In genomic region chr1:150558761-150559626, GRCh38 we compare ENCODE assay signal across 10 cellular contexts. TPM values are rescaled to one million over a fixed set of nuclear protein-coding genes. Genes with fewer than 3 reads are reported as not detected.
DNase-seq lines count a peak whose midpoint lies in the region; ATAC-seq, FAIRE-seq and TF ChIP-seq lines count a peak whose summit lies in the region.
"Had no signal": no experiment of that assay in that cellular context is flagged by ENCODE, and none has a peak within 500 bp of the region (broad histone marks: within the 10 kb centered on the region; RNA-seq: fewer than 3 reads in every experiment).

No MANE protein-coding gene starts in this region.

- FAIRE-seq in K562 (lab: Jason Lieb, UNC), result no peak

- no peak for TF ChIP-seq EP300 in K562 (IDR thresholded peaks at IDR 0.05; ENCODE audit: low read length)

- H3K4me2 ChIP-seq in K562 (ENCODE audit: insufficient read depth, low read length) (no peak overlapping the region), OCI-LY7 (ENCODE audit: low read length) (no peak overlapping the region)

- H3K9me3 ChIP-seq in K562 (replicated peaks; ENCODE audit: control insufficient read depth, insufficient read depth, low read depth, low read length) (no peaks in the 10 kb centered on the region), left ventricle myocardium inferior (replicated peaks) (no peaks in the 10 kb centered on the region), OCI-LY7 (ENCODE audit: low read length) (no peaks in the 10 kb centered on the region)

- intact Hi-C loops in K562 (cut with micrococcal nuclease), result no loop called here
- intact Hi-C loops in left ventricle myocardium inferior (cut with micrococcal nuclease), result no loop called here
- intact Hi-C loops in posterior vena cava (cut with DNase I), result loop anchor here (1.0 to 10.0 kb wide), 2 partner anchors 75 to 94 kb away; no protein-coding TSS in a partner anchor
- intact Hi-C loops in OCI-LY7 (cut with micrococcal nuclease; ENCODE audit: unreplicated experiment), result no loop called here

- no peak for TF ChIP-seq RAD21 in K562 (CRISPR knock-in tag; conservative IDR thresholded peaks at IDR 0.05 in 1 of 2, IDR thresholded peaks at IDR 0.05 in 1 of 2)

- H3K27ac ChIP-seq in K562 (ENCODE audit: extremely low read depth, low read depth, low read length) (no peak overlapping the region), left ventricle myocardium inferior (replicated peaks) (peak overlapping the region; percentile 96), OCI-LY7 (ENCODE audit: low read depth, low read length, poor library complexity, severe bottlenecking) (no peak overlapping the region)
- H3K27ac ChIP-seq: foreskin keratinocyte had no signal

- DNase-seq in CD1c-positive myeloid dendritic cell (ENCODE audit: extremely low spot score) (peak; percentile 74), K562 (ENCODE audit: extremely low read depth in 1 of 4, low spot score in 3 of 4) (no peak), left ventricle myocardium inferior (peak; percentile 54), posterior vena cava (ENCODE audit: low spot score) (peak; percentile 92), ureter (ENCODE audit: low spot score) (no peak), OCI-LY7 (ENCODE audit: low spot score) (no peak)
- DNase-seq: foreskin keratinocyte had no signal

- no peak overlapping the region for H2AFZ ChIP-seq in K562 (ENCODE audit: low read depth, low read length)
- no peak overlapping the region for H2AFZ ChIP-seq in OCI-LY7 (ENCODE audit: low read length)

- peak overlapping the region in 1 of 2 experiments; percentile 4; a peak in 2 of 4 replicates for H3K9ac ChIP-seq in K562 (ENCODE audit: insufficient read depth in 1 of 2, low read depth in 2 of 2, low read length in 2 of 2)

- ATAC-seq in K562, result no peak
- no peak for ATAC-seq in GM21447 (IDR thresholded peaks at IDR 0.05; ENCODE audit: unreplicated experiment)
- ATAC-seq in HG03378 (IDR thresholded peaks at IDR 0.05; ENCODE audit: unreplicated experiment), result no peak
- ATAC-seq: foreskin keratinocyte had no signal

- POLR2A ChIA-PET in K562 (lab: Yijun Ruan, JAX), result interaction anchor here (0.5 to 2.7 kb wide), 18 partner anchors 7 to 469 kb away, joined by 3 to 21 read pairs (median 3); partner anchors contain the start of gene ADAMTSL4
- POLR2A ChIA-PET in OCI-LY7 (lab: Charles Lee), result interaction anchor here (0.5 to 10.5 kb wide), 3 partner anchors 14 to 115 kb away, joined by 3 to 260 read pairs (median 4); partner anchors contain the start of gene MCL1

- TF ChIP-seq POLR2A in K562 (conservative IDR thresholded peaks at IDR 0.05), result peak; percentile 65

- TF ChIP-seq CTCF in K562 (IDR thresholded peaks at IDR 0.05 in 2 of 3, conservative IDR thresholded peaks at IDR 0.05 in 1 of 3; ENCODE audit: insufficient read depth in 2 of 3, low read depth in 1 of 3, low read length in 3 of 3), result no peak
- no peak for TF ChIP-seq CTCF in left ventricle myocardium inferior (IDR thresholded peaks at IDR 0.05; ENCODE audit: borderline replicate concordance)
- TF ChIP-seq CTCF in OCI-LY7 (conservative IDR thresholded peaks at IDR 0.05; ENCODE audit: low read length), result no peak

- peaks cover 37 to 83% of the 10 kb centered on the region in 2 experiments for H3K4me1 ChIP-seq in K562 (replicated peaks in 1 of 2; ENCODE audit: control insufficient read depth in 2 of 2, insufficient read depth in 2 of 2, low read length in 2 of 2)
- peaks cover 51% of the 10 kb centered on the region for H3K4me1 ChIP-seq in left ventricle myocardium inferior
- H3K4me1 ChIP-seq in OCI-LY7 (ENCODE audit: insufficient read depth, low read length, poor library complexity, severe bottlenecking), result peaks cover 42% of the 10 kb centered on the region

- 91% methylated on average over 17 of the region's 28 CpGs for WGBS in K562 (ENCODE audit: insufficient coverage, low coverage, missing lambda C conversion rate)

- H3K27me3 ChIP-seq in K562 (ENCODE audit: control insufficient read depth in 2 of 2, insufficient read depth in 2 of 2, low read length in 2 of 2), result no peaks in the 10 kb centered on the region
- H3K27me3 ChIP-seq in left ventricle myocardium inferior (ENCODE audit: low read depth), result no peaks in the 10 kb centered on the region
- H3K27me3 ChIP-seq: foreskin keratinocyte had no signal

- CTCF ChIA-PET in K562 (lab: Yijun Ruan, JAX; ENCODE audit: low intra/inter-chr PET ratio) (interaction anchor here (0.6 to 1.3 kb wide), 4 partner anchors 95 to 304 kb away, joined by 3 to 5 read pairs (median 4); no protein-coding TSS in a partner anchor), OCI-LY7 (lab: Charles Lee; ENCODE audit: unreplicated experiment) (no interaction called here)

- H3K79me2 ChIP-seq in K562 (ENCODE audit: control insufficient read depth, insufficient read depth, low read length) (peaks cover 52% of the 10 kb centered on the region), OCI-LY7 (ENCODE audit: insufficient read depth, low read depth, low read length) (no peaks in the 10 kb centered on the region)

- in situ Hi-C loops in K562 (cut with MboI), result no loop called here

- no TSS peak for BruUV-seq in K562 (replicated peaks; lab: Mats Ljungman, UMichigan)
- BruUV-seq in OCI-LY7 (replicated peaks; lab: Mats Ljungman, UMichigan), result no TSS peak

- no peak overlapping the region for H3K4me3 ChIP-seq in K562
- peak overlapping the region; percentile 64 for H3K4me3 ChIP-seq in left ventricle myocardium inferior
- H3K4me3 ChIP-seq in OCI-LY7 (ENCODE audit: low read depth, low read length, poor library complexity, severe bottlenecking), result no peak overlapping the region

- peaks cover 6% of the 10 kb centered on the region for H3K9me1 ChIP-seq in K562 (ENCODE audit: control insufficient read depth, insufficient read depth, low read length)

- H3K36me3 ChIP-seq in K562 (ENCODE audit: control insufficient read depth, insufficient read depth, low read length) (peaks cover 85% of the 10 kb centered on the region), left ventricle myocardium inferior (peaks cover 23% of the 10 kb centered on the region), OCI-LY7 (ENCODE audit: insufficient read depth, low read length) (no peaks in the 10 kb centered on the region)

- no peaks in the 10 kb centered on the region for H3K9me2 ChIP-seq in OCI-LY7 (ENCODE audit: insufficient read depth, low read length)

- H4K20me1 ChIP-seq in K562 (replicated peaks; ENCODE audit: control insufficient read depth, insufficient read depth, low read length), result peaks cover 19% of the 10 kb centered on the region
- H4K20me1 ChIP-seq in OCI-LY7 (ENCODE audit: insufficient read depth, low read length), result no peaks in the 10 kb centered on the region

RNA-seq across cellular contexts. Expression of gene ADAMTSL4, which starts 9.8 kb away (rescaled TPM):
- 795 and 1,508 TPM in 2 replicates for total RNA-seq in K562 (2011; cell fraction: chromatin; rRNA removed; ENCODE audit: low replicate concordance)
- total RNA-seq in K562 (2011; cell fraction: nucleolus; rRNA removed), result 712 and 761 TPM in 2 replicates
- total RNA-seq in K562 (2011; cell fraction: nucleoplasm; rRNA removed), result 735 and 822 TPM in 2 replicates
- 35.6 and 43.6 TPM in 2 replicates for total RNA-seq in K562 (2014; rRNA removed)
- total RNA-seq in K562 (2014; rRNA removed; fragmentation: Illumina TruSeq; extraction: Trizol), result 18.8 and 20.3 TPM in 2 replicates
- total RNA-seq in K562 (2015; rRNA removed; fragmentation: Illumina TruSeq; extraction: Trizol), result 22.8 and 25.5 TPM in 2 replicates
- total RNA-seq in K562 (2021), result 163 and 212 TPM in 2 replicates
- 53.8 and 132 TPM in 2 replicates for polyA plus RNA-seq in K562 (2011; rRNA removed)
- 68.7 and 73.2 TPM in 2 replicates for polyA plus RNA-seq in K562 (2011; cell fraction: cytosol; rRNA removed)
- polyA plus RNA-seq in K562 (2011; cell fraction: nucleus; rRNA removed), result 800 and 1,003 TPM in 2 replicates
- 127 and 192 TPM in 2 replicates for polyA plus RNA-seq in K562 (2012)
- 116 and 156 TPM in 2 replicates for polyA plus RNA-seq in K562 (2014; fragmentation: Illumina TruSeq; extraction: Trizol)
- 10 to 100 TPM; 12.7 to 14.8 TPM for polyA plus RNA-seq in K562 (2014; fragmentation: Nextera tagmentation; extraction: Ambion mirVana)
- polyA plus RNA-seq in K562 (2014; rRNA removed), result 104 and 137 TPM in 2 replicates
- 23.6 and 31.1 TPM in 2 replicates for polyA minus RNA-seq in K562 (2011; rRNA and poly(A)+ RNA removed)
- 45.7 and 70.1 TPM in 2 replicates for polyA minus RNA-seq in K562 (2011; cell fraction: cytosol; rRNA and poly(A)+ RNA removed)
- polyA minus RNA-seq in K562 (2011; cell fraction: nucleus; rRNA and poly(A)+ RNA removed), result 99.2 and 125 TPM in 2 replicates
- total RNA-seq in left ventricle myocardium inferior, result 46.3 TPM
- 10 to 100 TPM; 79.6 to 99.6 TPM for total RNA-seq in posterior vena cava
- 48.2 TPM for total RNA-seq in ureter
- total RNA-seq in OCI-LY7 (2014; rRNA removed; shearing (Covaris generic)), result not detected in 2 replicates
- total RNA-seq in OCI-LY7 (2022), result 0.24 TPM in 1 of 2 replicates, not detected in the other

RNA-seq across cellular contexts. Expression of gene MCL1, which starts 20.4 kb away (rescaled TPM):
- total RNA-seq in K562 (2011; cell fraction: chromatin; rRNA removed; ENCODE audit: low replicate concordance), result 200 and 281 TPM in 2 replicates
- 147 and 148 TPM in 2 replicates for total RNA-seq in K562 (2011; cell fraction: nucleolus; rRNA removed)
- 206 and 295 TPM in 2 replicates for total RNA-seq in K562 (2011; cell fraction: nucleoplasm; rRNA removed)
- 129 and 138 TPM in 2 replicates for total RNA-seq in K562 (2014; rRNA removed)
- total RNA-seq in K562 (2014; rRNA removed; fragmentation: Illumina TruSeq; extraction: Trizol), result 153 and 184 TPM in 2 replicates
- 109 and 120 TPM in 2 replicates for total RNA-seq in K562 (2015; rRNA removed; fragmentation: Illumina TruSeq; extraction: Trizol)
- 200 and 224 TPM in 2 replicates for total RNA-seq in K562 (2021)
- 144 and 222 TPM in 2 replicates for polyA plus RNA-seq in K562 (2011; rRNA removed)
- polyA plus RNA-seq in K562 (2011; cell fraction: cytosol; rRNA removed), result 86.7 and 94.2 TPM in 2 replicates
- polyA plus RNA-seq in K562 (2011; cell fraction: nucleus; rRNA removed), result 179 and 244 TPM in 2 replicates
- polyA plus RNA-seq in K562 (2012), result 139 and 140 TPM in 2 replicates
- 147 and 158 TPM in 2 replicates for polyA plus RNA-seq in K562 (2014; fragmentation: Illumina TruSeq; extraction: Trizol)
- polyA plus RNA-seq in K562 (2014; fragmentation: Nextera tagmentation; extraction: Ambion mirVana), result 10 to 100 TPM; 27.1 to 31.0 TPM
- polyA plus RNA-seq in K562 (2014; rRNA removed), result 131 and 143 TPM in 2 replicates
- polyA minus RNA-seq in K562 (2011; rRNA and poly(A)+ RNA removed), result 221 and 238 TPM in 2 replicates
- 104 and 109 TPM in 2 replicates for polyA minus RNA-seq in K562 (2011; cell fraction: cytosol; rRNA and poly(A)+ RNA removed)
- polyA minus RNA-seq in K562 (2011; cell fraction: nucleus; rRNA and poly(A)+ RNA removed), result 141 and 172 TPM in 2 replicates
- total RNA-seq in left ventricle myocardium inferior, result 97.0 TPM
- total RNA-seq in posterior vena cava, result 100 to 1,000 TPM; 210 to 267 TPM
- total RNA-seq in ureter, result 159 TPM
- 102 and 125 TPM in 2 replicates for total RNA-seq in OCI-LY7 (2014; rRNA removed; shearing (Covaris generic))
- total RNA-seq in OCI-LY7 (2022), result 144 and 157 TPM in 2 replicates

RNA-seq across cellular contexts. Expression of gene FALEC, which starts 43.4 kb away (rescaled TPM):
- 0.95 and 3.3 TPM in 2 replicates for total RNA-seq in K562 (2011; cell fraction: chromatin; rRNA removed; ENCODE audit: low replicate concordance)
- 0.92 and 1.0 TPM in 2 replicates for total RNA-seq in K562 (2011; cell fraction: nucleolus; rRNA removed)
- total RNA-seq in K562 (2011; cell fraction: nucleoplasm; rRNA removed), result 1.8 and 2.4 TPM in 2 replicates
- total RNA-seq in K562 (2014; rRNA removed), result 0.33 and 1.8 TPM in 2 replicates
- total RNA-seq in K562 (2014; rRNA removed; fragmentation: Illumina TruSeq; extraction: Trizol), result 0.38 TPM in 1 of 2 replicates, not detected in the other
- total RNA-seq in K562 (2015; rRNA removed; fragmentation: Illumina TruSeq; extraction: Trizol), result 0.45 TPM in 1 of 2 replicates, not detected in the other
- 0.51 TPM in 1 of 2 replicates, not detected in the other for total RNA-seq in K562 (2021)
- 0.15 and 0.53 TPM in 2 replicates for polyA plus RNA-seq in K562 (2011; rRNA removed)
- polyA plus RNA-seq in K562 (2011; cell fraction: cytosol; rRNA removed), result 0.18 and 0.19 TPM in 2 replicates
- polyA plus RNA-seq in K562 (2011; cell fraction: nucleus; rRNA removed), result 0.58 and 0.67 TPM in 2 replicates
- polyA plus RNA-seq in K562 (2012), result 0.21 and 0.43 TPM in 2 replicates
- polyA plus RNA-seq in K562 (2014; fragmentation: Illumina TruSeq; extraction: Trizol), result not detected in 2 replicates
- polyA plus RNA-seq in K562 (2014; fragmentation: Nextera tagmentation; extraction: Ambion mirVana), result not detected
- polyA plus RNA-seq in K562 (2014; rRNA removed), result 0.56 and 0.73 TPM in 2 replicates
- 0.63 and 0.72 TPM in 2 replicates for polyA minus RNA-seq in K562 (2011; rRNA and poly(A)+ RNA removed)
- not detected in 2 replicates for polyA minus RNA-seq in K562 (2011; cell fraction: cytosol; rRNA and poly(A)+ RNA removed)
- 1.1 TPM in 1 of 2 replicates, not detected in the other for polyA minus RNA-seq in K562 (2011; cell fraction: nucleus; rRNA and poly(A)+ RNA removed)
- 0.44 TPM for total RNA-seq in left ventricle myocardium inferior
- not detected for total RNA-seq in posterior vena cava
- not detected for total RNA-seq in ureter
- total RNA-seq in OCI-LY7 (2014; rRNA removed; shearing (Covaris generic)), result 0.47 and 2.8 TPM in 2 replicates
- 1.9 and 2.7 TPM in 2 replicates for total RNA-seq in OCI-LY7 (2022)
- total RNA-seq: foreskin keratinocyte, mononuclear cell had no signal

RNA-seq across cellular contexts. Expression of gene ECM1, which starts 51.1 kb away (rescaled TPM):
- 68.4 and 156 TPM in 2 replicates for total RNA-seq in K562 (2011; cell fraction: chromatin; rRNA removed; ENCODE audit: low replicate concordance)
- total RNA-seq in K562 (2011; cell fraction: nucleolus; rRNA removed), result 117 and 147 TPM in 2 replicates
- 110 and 118 TPM in 2 replicates for total RNA-seq in K562 (2011; cell fraction: nucleoplasm; rRNA removed)
- total RNA-seq in K562 (2014; rRNA removed) (24.4 and 33.0 TPM in 2 replicates), K562 (2014; rRNA removed; fragmentation: Illumina TruSeq; extraction: Trizol) (10.7 and 11.3 TPM in 2 replicates), K562 (2015; rRNA removed; fragmentation: Illumina TruSeq; extraction: Trizol) (12.8 and 13.6 TPM in 2 replicates), K562 (2021) (30.1 and 39.3 TPM in 2 replicates), left ventricle myocardium inferior (20.1 TPM), posterior vena cava (10 to 100 TPM; 51.9 to 78.0 TPM), ureter (10.8 TPM), OCI-LY7 (2022) (2.7 and 3.8 TPM in 2 replicates)
- polyA plus RNA-seq in K562 (2011; rRNA removed) (9.4 and 20.8 TPM in 2 replicates), K562 (2014; fragmentation: Illumina TruSeq; extraction: Trizol) (52.2 and 59.5 TPM in 2 replicates), K562 (2014; fragmentation: Nextera tagmentation; extraction: Ambion mirVana) (1 to 10 TPM; 6.6 to 7.0 TPM), K562 (2014; rRNA removed) (16.3 and 23.9 TPM in 2 replicates)
- polyA plus RNA-seq in K562 (2011; cell fraction: cytosol; rRNA removed), result 13.6 and 30.6 TPM in 2 replicates
- 57.5 and 132 TPM in 2 replicates for polyA plus RNA-seq in K562 (2011; cell fraction: nucleus; rRNA removed)
- polyA plus RNA-seq in K562 (2012), result 50.1 and 67.4 TPM in 2 replicates
- 8.1 and 9.4 TPM in 2 replicates for polyA minus RNA-seq in K562 (2011; rRNA and poly(A)+ RNA removed)
- 14.9 and 22.9 TPM in 2 replicates for polyA minus RNA-seq in K562 (2011; cell fraction: cytosol; rRNA and poly(A)+ RNA removed)
- polyA minus RNA-seq in K562 (2011; cell fraction: nucleus; rRNA and poly(A)+ RNA removed), result 8.2 and 14.0 TPM in 2 replicates
- 0.70 and 2.0 TPM in 2 replicates for total RNA-seq in OCI-LY7 (2014; rRNA removed; shearing (Covaris generic))

Comparison
In these comparisons a context has a peak if more than half of its experiments do, and no peak if none do; other contexts are left out.
1. DNase-seq: peak in CD1c-positive myeloid dendritic cell (single experiment), left ventricle myocardium inferior (single experiment) and posterior vena cava (single experiment); none in K562 (0 of 4), ureter (single experiment) and OCI-LY7 (single experiment).
2. RNA of gene ADAMTSL4, which starts 9.8 kb away (total RNA-seq): 79.6 to 99.6 TPM in posterior vena cava, 48.2 TPM in ureter (single experiment), 46.3 TPM in left ventricle myocardium inferior (single experiment) and 18.8 to 1,508 TPM in K562; 0.24 TPM in OCI-LY7; every median in the first group is over 10 times any median in the second.
3. intact Hi-C loops: an anchor here in posterior vena cava (1.0 to 10.0 kb wide); none called in K562, left ventricle myocardium inferior and OCI-LY7.